8 cellular contexts compared by ENCODE assay signal in genomic region chr10:120221873-120222485, GRCh38.
A peak's percentile ranks its signal among the peaks of the same experiment; 100 is the strongest.
DNase-seq lines count a peak whose midpoint lies in the region; ATAC-seq and TF ChIP-seq lines count a peak whose summit lies in the region.

No MANE protein-coding gene starts in this region.

- H4K91ac ChIP-seq in neuronal stem cell (ENCODE audit: low read depth, low read length, poor library complexity): no peak overlapping the region

- TF ChIP-seq POLR2A in HCT116 (IDR thresholded peaks at IDR 0.05; ENCODE audit: borderline replicate concordance, extremely low read depth, insufficient read depth, insufficient read length) (no peak), esophagus squamous epithelium (IDR thresholded peaks at IDR 0.05) (no peak), stomach (IDR thresholded peaks at IDR 0.05) (no peak), thyroid gland (IDR thresholded peaks at IDR 0.05) (no peak)

- no peak overlapping the region for H3K4me2 ChIP-seq in HCT116 (ENCODE audit: low read length)
- no peak overlapping the region for H3K4me2 ChIP-seq in OCI-LY1 (ENCODE audit: low read length)
- H3K4me2 ChIP-seq in neuronal stem cell (ENCODE audit: insufficient read depth, low read length, poor library complexity, severe bottlenecking): no peak overlapping the region

- H3K9ac ChIP-seq in HCT116 (ENCODE audit: low read length) (no peak overlapping the region), OCI-LY1 (ENCODE audit: low read length) (no peak overlapping the region), neuronal stem cell (ENCODE audit: low read depth, low read length, poor library complexity) (no peak overlapping the region)

- RAD21 ChIA-PET in HCT116 (lab: Charles Lee; ENCODE audit: low non-redundant PET in 1 of 2, low total read pairs in 2 of 2, uncharacterized antibody in 2 of 2, unreplicated experiment in 2 of 2): interaction anchor here in 1 of 2 experiments (1.3 kb wide), 1 partner anchor 115 kb away, joined by 3 read pairs; no protein-coding TSS in a partner anchor

- H3K9me3 ChIP-seq in HCT116 (ENCODE audit: control insufficient read depth in 1 of 2, insufficient read depth in 1 of 2, low read depth in 1 of 2, low read length in 2 of 2): no peaks in the 10 kb centered on the region
- no peaks in the 10 kb centered on the region for H3K9me3 ChIP-seq in OCI-LY1 (ENCODE audit: low read length)
- H3K9me3 ChIP-seq in esophagus squamous epithelium: no peaks in the 10 kb centered on the region
- no peaks in the 10 kb centered on the region for H3K9me3 ChIP-seq in stomach
- H3K9me3 ChIP-seq in neuronal stem cell (replicated peaks in 1 of 2; ENCODE audit: control insufficient read depth in 2 of 2, insufficient read depth in 1 of 2, low read depth in 1 of 2, low read length in 2 of 2): no peaks in the 10 kb centered on the region
- H3K9me3 ChIP-seq in thyroid gland: no peaks in the 10 kb centered on the region

- H2AFZ ChIP-seq in HCT116 (ENCODE audit: low read depth, low read length, poor library complexity, severe bottlenecking): no peak overlapping the region
- H2AFZ ChIP-seq in OCI-LY1 (ENCODE audit: low read length): no peak overlapping the region
- no peak overlapping the region for H2AFZ ChIP-seq in neuronal stem cell (ENCODE audit: low read length)

- POLR2A ChIA-PET in HCT116 (lab: Charles Lee): no interaction called here

- H3K14ac ChIP-seq in neuronal stem cell (ENCODE audit: low read length): no peak overlapping the region

- no peak overlapping the region for H2BK12ac ChIP-seq in neuronal stem cell (ENCODE audit: low read length)

- no peak overlapping the region for H2AK5ac ChIP-seq in neuronal stem cell (ENCODE audit: low read depth, low read length)

- H3K4me3 ChIP-seq in HCT116 (replicated peaks in 1 of 2; ENCODE audit: low read depth in 1 of 2, low read length in 2 of 2) (no peak overlapping the region), OCI-LY1 (ENCODE audit: low read depth, low read length, poor library complexity, severe bottlenecking) (no peak overlapping the region), esophagus squamous epithelium (no peak overlapping the region), stomach (no peak overlapping the region), neuronal stem cell (ENCODE audit: low read length in 2 of 2) (no peak overlapping the region), thyroid gland (replicated peaks in 1 of 3) (no peak overlapping the region)

- DNase-seq in DMS53 (lab: John Stamatoyannopoulos, UW) (peak; percentile 86), HCT116 (ENCODE audit: low read depth, low spot score) (peak; percentile 54), esophagus squamous epithelium (lab: John Stamatoyannopoulos, UW) (no peak), stomach (peak; percentile 35), neuronal stem cell (ENCODE audit: low spot score) (no peak), thyroid gland (no peak)

- peak; percentile 85 for TF ChIP-seq RAD21 in HCT116 (IDR thresholded peaks at IDR 0.05; ENCODE audit: low read depth)

- H3K27me3 ChIP-seq in HCT116 (ENCODE audit: insufficient read depth, low read length): no peaks in the 10 kb centered on the region
- no peaks in the 10 kb centered on the region for H3K27me3 ChIP-seq in OCI-LY1 (ENCODE audit: insufficient read depth, low read length)
- H3K27me3 ChIP-seq in esophagus squamous epithelium: no peaks in the 10 kb centered on the region
- no peaks in the 10 kb centered on the region for H3K27me3 ChIP-seq in stomach
- no peaks in the 10 kb centered on the region for H3K27me3 ChIP-seq in neuronal stem cell (ENCODE audit: control insufficient read depth in 3 of 3, insufficient read depth in 3 of 3, low read depth in 1 of 3, low read length in 3 of 3)
- H3K27me3 ChIP-seq in thyroid gland: no peaks in the 10 kb centered on the region

- no peak overlapping the region for H4K8ac ChIP-seq in neuronal stem cell (ENCODE audit: low read depth, low read length)

- H3K79me2 ChIP-seq in HCT116 (ENCODE audit: insufficient read depth, low read length) (no peaks in the 10 kb centered on the region), OCI-LY1 (ENCODE audit: insufficient read depth, low read length) (no peaks in the 10 kb centered on the region)

- no peaks in the 10 kb centered on the region for H3K79me1 ChIP-seq in neuronal stem cell (ENCODE audit: low read depth, low read length)

- H2BK15ac ChIP-seq in neuronal stem cell (ENCODE audit: low read length): no peak overlapping the region

- no TSS peak for BruUV-seq in HCT116 (replicated peaks; lab: Mats Ljungman, UMichigan)

- no peak for TF ChIP-seq EP300 in stomach (IDR thresholded peaks at IDR 0.05)

- no peak overlapping the region for H3K23ac ChIP-seq in neuronal stem cell (ENCODE audit: low read depth, low read length, poor library complexity)

- intact Hi-C loops in HCT116 (cut with micrococcal nuclease): loop anchor here (1.0 to 5.0 kb wide), 2 partner anchors 115 to 515 kb away; no protein-coding TSS in a partner anchor
- intact Hi-C loops in esophagus squamous epithelium (cut with DNase I): no loop called here
- intact Hi-C loops in stomach (cut with DNase I; ENCODE audit: low total_unique reads): no loop called here
- intact Hi-C loops in thyroid gland (cut with DNase I): no loop called here

- H3K4ac ChIP-seq in neuronal stem cell (ENCODE audit: low read length): no peak overlapping the region

- H3K9me2 ChIP-seq in HCT116 (ENCODE audit: insufficient read depth) (no peaks in the 10 kb centered on the region), OCI-LY1 (ENCODE audit: low read depth, low read length) (no peaks in the 10 kb centered on the region)

- peak; percentile 93 for ATAC-seq in HCT116
- ATAC-seq in HG03342 (IDR thresholded peaks at IDR 0.05; ENCODE audit: unreplicated experiment): no peak

- peak; percentile 73 to 90 (median 83) for TF ChIP-seq CTCF in HCT116 (IDR thresholded peaks at IDR 0.05 in 2 of 3, conservative IDR thresholded peaks at IDR 0.05 in 1 of 3; ENCODE audit: borderline replicate concordance in 1 of 3, insufficient read depth in 1 of 3, low read depth in 2 of 3, low read length in 2 of 3)
- TF ChIP-seq CTCF in OCI-LY1 (IDR thresholded peaks at IDR 0.05; ENCODE audit: low read length): peak; percentile 61
- peak in 5 of 6 experiments; percentile 22 to 66 (median 33) for TF ChIP-seq CTCF in esophagus squamous epithelium (IDR thresholded peaks at IDR 0.05)
- peak in 4 of 7 experiments; percentile 22 to 42 (median 34) for TF ChIP-seq CTCF in stomach (IDR thresholded peaks at IDR 0.05)
- TF ChIP-seq CTCF in thyroid gland (IDR thresholded peaks at IDR 0.05): no peak

- WGBS in esophagus squamous epithelium, 2 donors: 29 to 42% methylated on average over 4 of the region's 4 CpGs
- WGBS in stomach, 5 donors: 43 to 66% (median 54%) methylated on average over 4 of the region's 4 CpGs
- WGBS in neuronal stem cell (ENCODE audit: extremely low coverage in 2 of 2, insufficient read length in 2 of 2, insufficient replicate concordance in 1 of 2), 2 donors: no CpG with 5 or more reads among the region's 4 CpGs
- 59 to 60% methylated on average over 4 of the region's 4 CpGs for WGBS in thyroid gland, 2 donors

- H3K18ac ChIP-seq in neuronal stem cell (ENCODE audit: low read length): no peak overlapping the region

- H2BK5ac ChIP-seq in neuronal stem cell (ENCODE audit: low read length): no peak overlapping the region

- H2BK120ac ChIP-seq in neuronal stem cell (ENCODE audit: low read depth, low read length): no peak overlapping the region

- no peak overlapping the region for H3K27ac ChIP-seq in HCT116 (ENCODE audit: low read depth, low read length)
- no peak overlapping the region for H3K27ac ChIP-seq in OCI-LY1 (ENCODE audit: low read depth, low read length, poor library complexity, severe bottlenecking)
- H3K27ac ChIP-seq in esophagus squamous epithelium: no peak overlapping the region
- H3K27ac ChIP-seq in stomach: no peak overlapping the region
- H3K27ac ChIP-seq in neuronal stem cell (replicated peaks; ENCODE audit: low read length): no peak overlapping the region
- H3K27ac ChIP-seq in thyroid gland: no peak overlapping the region

- no peaks in the 10 kb centered on the region for H3F3A ChIP-seq in OCI-LY1 (ENCODE audit: insufficient read depth, low read length)

- H4K20me1 ChIP-seq in HCT116 (ENCODE audit: insufficient read depth) (no peaks in the 10 kb centered on the region), OCI-LY1 (ENCODE audit: insufficient read depth, low read length) (no peaks in the 10 kb centered on the region)

- CTCF ChIA-PET in HCT116 (lab: Charles Lee): interaction anchor here (0.6 to 1.7 kb wide), 10 partner anchors 8 to 118 kb away, joined by 3 to 27 read pairs (median 4); no protein-coding TSS in a partner anchor

- H3K36me3 ChIP-seq in HCT116 (ENCODE audit: control insufficient read depth in 1 of 2, insufficient read depth in 2 of 2, low read length in 2 of 2) (no peaks in the 10 kb centered on the region), OCI-LY1 (ENCODE audit: insufficient read depth, low read length) (no peaks in the 10 kb centered on the region), esophagus squamous epithelium (no peaks in the 10 kb centered on the region), stomach (no peaks in the 10 kb centered on the region), neuronal stem cell (replicated peaks in 1 of 2; ENCODE audit: control insufficient read depth in 2 of 2, insufficient read depth in 2 of 2, low read length in 2 of 2) (no peaks in the 10 kb centered on the region), thyroid gland (no peaks in the 10 kb centered on the region)

- H3K4me1 ChIP-seq in HCT116 (ENCODE audit: control insufficient read depth in 1 of 2, insufficient read depth in 2 of 2, low read length in 2 of 2): no peaks in the 10 kb centered on the region
- no peaks in the 10 kb centered on the region for H3K4me1 ChIP-seq in OCI-LY1 (ENCODE audit: insufficient read depth, low read length, severe bottlenecking)
- no peaks in the 10 kb centered on the region for H3K4me1 ChIP-seq in esophagus squamous epithelium
- no peaks in the 10 kb centered on the region for H3K4me1 ChIP-seq in stomach
- H3K4me1 ChIP-seq in neuronal stem cell (ENCODE audit: control insufficient read depth in 2 of 2, insufficient read depth in 1 of 2, low read depth in 1 of 2, low read length in 2 of 2): no peaks in the 10 kb centered on the region
- no peaks in the 10 kb centered on the region for H3K4me1 ChIP-seq in thyroid gland

TF ChIP-seq in HCT116, 20 proteins besides CTCF, POLR2A, EP300 and RAD21 (continues in another document):
- TF ChIP-seq YY1 (IDR thresholded peaks at IDR 0.05; ENCODE audit: extremely low read depth, insufficient replicate concordance, low read depth, low read length) (no peak), CEBPB (IDR thresholded peaks at IDR 0.05; ENCODE audit: low read depth) (no peak), EZH2phosphoT487 (IDR thresholded peaks at IDR 0.05; ENCODE audit: borderline replicate concordance) (no peak), POLR2AphosphoS5 (IDR thresholded peaks at IDR 0.05; ENCODE audit: low read depth, low read length) (no peak), CBX3 (IDR thresholded peaks at IDR 0.05; ENCODE audit: low read depth) (peak; percentile 76; the same call in 1 of the 2 replicates), JUND (IDR thresholded peaks at IDR 0.05) (no peak), TCF7L2 (IDR thresholded peaks at IDR 0.05; ENCODE audit: borderline replicate concordance, extremely low read depth, insufficient read depth, insufficient read length) (no peak)

Comparison
In these comparisons a context has a peak if more than half of its experiments do, and no peak if none do; other contexts are left out.
1. DNase-seq: peak in DMS53 (single experiment), HCT116 (single experiment) and stomach (single experiment); none in esophagus squamous epithelium (single experiment), neuronal stem cell (single experiment) and thyroid gland (0 of 2).
2. CTCF ChIP-seq: peak in HCT116 (3 of 3), OCI-LY1 (single experiment), esophagus squamous epithelium (5 of 6) and stomach (4 of 7); none in thyroid gland (0 of 6).